Comparison of ENCODE assay signal across 2 cellular contexts in the genomic region with DNA sequence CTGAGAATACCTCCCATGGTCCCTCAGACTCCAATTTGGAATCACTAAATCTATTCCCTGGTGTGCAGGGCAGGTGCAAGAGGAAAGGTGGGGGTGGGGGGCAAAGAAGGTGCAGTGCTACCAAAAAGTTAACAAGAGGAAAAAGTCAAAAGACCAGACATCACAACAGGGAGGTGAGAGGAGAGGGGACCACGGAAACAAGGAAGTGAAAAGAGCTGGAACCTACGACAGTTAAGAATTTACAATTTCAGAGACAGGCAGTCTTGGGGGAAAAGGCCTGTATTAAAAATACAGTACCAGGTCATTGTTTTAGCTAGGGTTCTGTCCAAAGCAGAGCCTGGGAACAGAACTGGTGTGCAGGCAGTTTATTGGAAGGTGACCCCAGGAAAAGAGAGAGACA.
TF ChIP-seq lines count a peak whose summit lies in the region.

No MANE protein-coding gene starts in this region.

TF ChIP-seq in SK-N-SH treated with all-trans-retinoic acid at 6 μM for 48 hours, 23 proteins besides CTCF, POLR2A, EP300 and RAD21 (continued from another document):
- TF ChIP-seq, protein P1, sequence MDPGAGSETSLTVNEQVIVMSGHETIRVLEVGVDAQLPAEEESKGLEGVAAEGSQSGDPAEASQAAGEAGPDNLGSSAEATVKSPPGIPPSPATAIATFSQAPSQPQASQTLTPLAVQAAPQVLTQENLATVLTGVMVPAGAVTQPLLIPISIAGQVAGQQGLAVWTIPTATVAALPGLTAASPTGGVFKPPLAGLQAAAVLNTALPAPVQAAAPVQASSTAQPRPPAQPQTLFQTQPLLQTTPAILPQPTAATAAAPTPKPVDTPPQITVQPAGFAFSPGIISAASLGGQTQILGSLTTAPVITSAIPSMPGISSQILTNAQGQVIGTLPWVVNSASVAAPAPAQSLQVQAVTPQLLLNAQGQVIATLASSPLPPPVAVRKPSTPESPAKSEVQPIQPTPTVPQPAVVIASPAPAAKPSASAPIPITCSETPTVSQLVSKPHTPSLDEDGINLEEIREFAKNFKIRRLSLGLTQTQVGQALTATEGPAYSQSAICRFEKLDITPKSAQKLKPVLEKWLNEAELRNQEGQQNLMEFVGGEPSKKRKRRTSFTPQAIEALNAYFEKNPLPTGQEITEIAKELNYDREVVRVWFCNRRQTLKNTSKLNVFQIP (CRISPR knock-in tag; IDR thresholded peaks at IDR 0.05; ENCODE audit: borderline replicate concordance, low read depth), result no peak
- TF ChIP-seq BACH2 (CRISPR knock-in tag; IDR thresholded peaks at IDR 0.05; ENCODE audit: borderline replicate concordance), result no peak
- TF ChIP-seq ESRRG (CRISPR knock-in tag; IDR thresholded peaks at IDR 0.05), result no peak
- TF ChIP-seq ZNF8 (CRISPR knock-in tag; IDR thresholded peaks at IDR 0.05), result no peak
- TF ChIP-seq ZFP3 (CRISPR knock-in tag; IDR thresholded peaks at IDR 0.05), result no peak
- no peak for TF ChIP-seq ZFP30 (CRISPR knock-in tag; IDR thresholded peaks at IDR 0.05)
- TF ChIP-seq TOX (CRISPR knock-in tag; IDR thresholded peaks at IDR 0.05; ENCODE audit: borderline replicate concordance), result no peak

TF ChIP-seq in GM23338, 12 proteins besides CTCF, POLR2A, EP300 and RAD21 (continued from another document):
- TF ChIP-seq, protein P2, sequence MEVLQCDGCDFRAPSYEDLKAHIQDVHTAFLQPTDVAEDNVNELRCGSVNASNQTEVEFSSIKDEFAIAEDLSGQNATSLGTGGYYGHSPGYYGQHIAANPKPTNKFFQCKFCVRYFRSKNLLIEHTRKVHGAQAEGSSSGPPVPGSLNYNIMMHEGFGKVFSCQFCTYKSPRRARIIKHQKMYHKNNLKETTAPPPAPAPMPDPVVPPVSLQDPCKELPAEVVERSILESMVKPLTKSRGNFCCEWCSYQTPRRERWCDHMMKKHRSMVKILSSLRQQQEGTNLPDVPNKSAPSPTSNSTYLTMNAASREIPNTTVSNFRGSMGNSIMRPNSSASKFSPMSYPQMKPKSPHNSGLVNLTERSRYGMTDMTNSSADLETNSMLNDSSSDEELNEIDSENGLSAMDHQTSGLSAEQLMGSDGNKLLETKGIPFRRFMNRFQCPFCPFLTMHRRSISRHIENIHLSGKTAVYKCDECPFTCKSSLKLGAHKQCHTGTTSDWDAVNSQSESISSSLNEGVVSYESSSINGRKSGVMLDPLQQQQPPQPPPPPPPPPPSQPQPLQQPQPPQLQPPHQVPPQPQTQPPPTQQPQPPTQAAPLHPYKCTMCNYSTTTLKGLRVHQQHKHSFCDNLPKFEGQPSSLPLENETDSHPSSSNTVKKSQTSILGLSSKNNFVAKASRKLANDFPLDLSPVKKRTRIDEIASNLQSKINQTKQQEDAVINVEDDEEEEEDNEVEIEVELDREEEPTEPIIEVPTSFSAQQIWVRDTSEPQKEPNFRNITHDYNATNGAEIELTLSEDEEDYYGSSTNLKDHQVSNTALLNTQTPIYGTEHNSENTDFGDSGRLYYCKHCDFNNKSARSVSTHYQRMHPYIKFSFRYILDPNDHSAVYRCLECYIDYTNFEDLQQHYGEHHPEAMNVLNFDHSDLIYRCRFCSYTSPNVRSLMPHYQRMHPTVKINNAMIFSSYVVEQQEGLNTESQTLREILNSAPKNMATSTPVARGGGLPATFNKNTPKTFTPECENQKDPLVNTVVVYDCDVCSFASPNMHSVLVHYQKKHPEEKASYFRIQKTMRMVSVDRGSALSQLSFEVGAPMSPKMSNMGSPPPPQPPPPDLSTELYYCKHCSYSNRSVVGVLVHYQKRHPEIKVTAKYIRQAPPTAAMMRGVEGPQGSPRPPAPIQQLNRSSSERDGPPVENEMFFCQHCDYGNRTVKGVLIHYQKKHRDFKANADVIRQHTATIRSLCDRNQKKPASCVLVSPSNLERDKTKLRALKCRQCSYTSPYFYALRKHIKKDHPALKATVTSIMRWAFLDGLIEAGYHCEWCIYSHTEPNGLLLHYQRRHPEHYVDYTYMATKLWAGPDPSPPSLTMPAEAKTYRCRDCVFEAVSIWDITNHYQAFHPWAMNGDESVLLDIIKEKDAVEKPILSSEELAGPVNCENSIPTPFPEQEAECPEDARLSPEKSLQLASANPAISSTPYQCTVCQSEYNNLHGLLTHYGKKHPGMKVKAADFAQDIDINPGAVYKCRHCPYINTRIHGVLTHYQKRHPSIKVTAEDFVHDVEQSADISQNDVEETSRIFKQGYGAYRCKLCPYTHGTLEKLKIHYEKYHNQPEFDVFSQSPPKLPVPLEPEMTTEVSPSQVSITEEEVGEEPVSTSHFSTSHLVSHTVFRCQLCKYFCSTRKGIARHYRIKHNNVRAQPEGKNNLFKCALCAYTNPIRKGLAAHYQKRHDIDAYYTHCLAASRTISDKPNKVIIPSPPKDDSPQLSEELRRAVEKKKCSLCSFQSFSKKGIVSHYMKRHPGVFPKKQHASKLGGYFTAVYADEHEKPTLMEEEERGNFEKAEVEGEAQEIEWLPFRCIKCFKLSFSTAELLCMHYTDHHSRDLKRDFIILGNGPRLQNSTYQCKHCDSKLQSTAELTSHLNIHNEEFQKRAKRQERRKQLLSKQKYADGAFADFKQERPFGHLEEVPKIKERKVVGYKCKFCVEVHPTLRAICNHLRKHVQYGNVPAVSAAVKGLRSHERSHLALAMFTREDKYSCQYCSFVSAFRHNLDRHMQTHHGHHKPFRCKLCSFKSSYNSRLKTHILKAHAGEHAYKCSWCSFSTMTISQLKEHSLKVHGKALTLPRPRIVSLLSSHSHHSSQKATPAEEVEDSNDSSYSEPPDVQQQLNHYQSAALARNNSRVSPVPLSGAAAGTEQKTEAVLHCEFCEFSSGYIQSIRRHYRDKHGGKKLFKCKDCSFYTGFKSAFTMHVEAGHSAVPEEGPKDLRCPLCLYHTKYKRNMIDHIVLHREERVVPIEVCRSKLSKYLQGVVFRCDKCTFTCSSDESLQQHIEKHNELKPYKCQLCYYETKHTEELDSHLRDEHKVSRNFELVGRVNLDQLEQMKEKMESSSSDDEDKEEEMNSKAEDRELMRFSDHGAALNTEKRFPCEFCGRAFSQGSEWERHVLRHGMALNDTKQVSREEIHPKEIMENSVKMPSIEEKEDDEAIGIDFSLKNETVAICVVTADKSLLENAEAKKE (CRISPR knock-in tag; IDR thresholded peaks at IDR 0.05), result no peak
